Comparison of ENCODE assay signal across 1 cellular context in the genomic region with DNA sequence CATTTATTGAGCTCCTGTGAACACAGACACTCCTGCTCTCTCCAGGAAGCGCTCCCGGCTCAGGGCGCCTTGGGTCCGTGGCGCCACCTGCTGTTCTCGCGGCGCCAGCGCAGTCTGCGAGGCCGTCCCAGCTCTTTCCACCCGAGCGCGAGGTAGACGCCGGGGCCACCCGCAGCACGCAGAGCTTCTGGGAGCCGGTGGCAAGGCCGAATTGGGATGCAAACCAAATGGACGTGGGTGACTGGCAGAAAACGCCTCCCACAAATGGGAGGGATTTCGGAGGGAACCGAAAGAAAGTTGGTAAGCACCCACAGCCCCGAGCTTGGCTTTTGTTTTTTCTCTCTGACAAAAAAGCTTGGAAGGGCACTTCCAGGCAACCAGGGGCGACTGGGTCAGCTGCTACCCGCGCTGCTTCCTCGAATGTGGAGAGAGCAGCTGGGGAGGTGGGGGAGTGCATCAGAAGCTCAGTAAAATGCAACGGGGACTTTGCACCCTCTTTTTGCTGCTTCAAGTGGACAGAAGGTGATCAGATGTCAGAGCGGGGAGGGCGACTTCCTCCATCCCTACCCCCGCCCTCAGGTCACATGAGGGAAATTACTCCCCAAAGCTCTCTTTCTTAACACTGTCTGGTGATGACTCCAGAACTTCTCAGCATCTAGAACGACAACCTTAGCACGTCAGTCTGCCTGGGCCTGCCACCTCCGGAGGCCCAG.
TF ChIP-seq lines count a peak whose summit lies in the region.

No MANE protein-coding gene starts in this region.

TF ChIP-seq in HepG2, 621 proteins besides CTCF, POLR2A, EP300 and RAD21 (continued from another document and continues in another):
- TF ChIP-seq, protein P1, sequence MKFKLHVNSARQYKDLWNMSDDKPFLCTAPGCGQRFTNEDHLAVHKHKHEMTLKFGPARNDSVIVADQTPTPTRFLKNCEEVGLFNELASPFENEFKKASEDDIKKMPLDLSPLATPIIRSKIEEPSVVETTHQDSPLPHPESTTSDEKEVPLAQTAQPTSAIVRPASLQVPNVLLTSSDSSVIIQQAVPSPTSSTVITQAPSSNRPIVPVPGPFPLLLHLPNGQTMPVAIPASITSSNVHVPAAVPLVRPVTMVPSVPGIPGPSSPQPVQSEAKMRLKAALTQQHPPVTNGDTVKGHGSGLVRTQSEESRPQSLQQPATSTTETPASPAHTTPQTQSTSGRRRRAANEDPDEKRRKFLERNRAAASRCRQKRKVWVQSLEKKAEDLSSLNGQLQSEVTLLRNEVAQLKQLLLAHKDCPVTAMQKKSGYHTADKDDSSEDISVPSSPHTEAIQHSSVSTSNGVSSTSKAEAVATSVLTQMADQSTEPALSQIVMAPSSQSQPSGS (CRISPR knock-in tag; IDR thresholded peaks at IDR 0.05) = peak; percentile 71
- peak; percentile 75; the same call in 1 of the 2 replicates for TF ChIP-seq ZMYM2 (CRISPR knock-in tag; IDR thresholded peaks at IDR 0.05)
- no peak for TF ChIP-seq ZNF446 (CRISPR knock-in tag; IDR thresholded peaks at IDR 0.05)
- TF ChIP-seq SKI (IDR thresholded peaks at IDR 0.05; ENCODE audit: partially characterized antibody) = peak; percentile 83
- TF ChIP-seq, protein P2, sequence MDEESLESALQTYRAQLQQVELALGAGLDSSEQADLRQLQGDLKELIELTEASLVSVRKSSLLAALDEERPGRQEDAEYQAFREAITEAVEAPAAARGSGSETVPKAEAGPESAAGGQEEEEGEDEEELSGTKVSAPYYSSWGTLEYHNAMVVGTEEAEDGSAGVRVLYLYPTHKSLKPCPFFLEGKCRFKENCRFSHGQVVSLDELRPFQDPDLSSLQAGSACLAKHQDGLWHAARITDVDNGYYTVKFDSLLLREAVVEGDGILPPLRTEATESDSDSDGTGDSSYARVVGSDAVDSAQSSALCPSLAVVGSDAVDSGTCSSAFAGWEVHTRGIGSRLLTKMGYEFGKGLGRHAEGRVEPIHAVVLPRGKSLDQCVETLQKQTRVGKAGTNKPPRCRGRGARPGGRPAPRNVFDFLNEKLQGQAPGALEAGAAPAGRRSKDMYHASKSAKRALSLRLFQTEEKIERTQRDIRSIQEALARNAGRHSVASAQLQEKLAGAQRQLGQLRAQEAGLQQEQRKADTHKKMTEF (CRISPR knock-in tag; IDR thresholded peaks at IDR 0.05) = peak; percentile 84
- peak; percentile 71; the same call in 1 of the 2 replicates for TF ChIP-seq ZNF225 (CRISPR knock-in tag; IDR thresholded peaks at IDR 0.05)
- TF ChIP-seq, protein P3, sequence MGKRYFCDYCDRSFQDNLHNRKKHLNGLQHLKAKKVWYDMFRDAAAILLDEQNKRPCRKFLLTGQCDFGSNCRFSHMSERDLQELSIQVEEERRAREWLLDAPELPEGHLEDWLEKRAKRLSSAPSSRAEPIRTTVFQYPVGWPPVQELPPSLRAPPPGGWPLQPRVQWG (CRISPR knock-in tag; IDR thresholded peaks at IDR 0.05; ENCODE audit: borderline replicate concordance, low read depth) = no peak
- TF ChIP-seq JUND (CRISPR knock-in tag; IDR thresholded peaks at IDR 0.05) = no peak
- peak; percentile 82 for TF ChIP-seq MEF2D (CRISPR knock-in tag; IDR thresholded peaks at IDR 0.05)
- no peak for TF ChIP-seq ZNF484 (CRISPR knock-in tag; IDR thresholded peaks at IDR 0.05; ENCODE audit: borderline replicate concordance, low read depth)
- TF ChIP-seq, protein P4, sequence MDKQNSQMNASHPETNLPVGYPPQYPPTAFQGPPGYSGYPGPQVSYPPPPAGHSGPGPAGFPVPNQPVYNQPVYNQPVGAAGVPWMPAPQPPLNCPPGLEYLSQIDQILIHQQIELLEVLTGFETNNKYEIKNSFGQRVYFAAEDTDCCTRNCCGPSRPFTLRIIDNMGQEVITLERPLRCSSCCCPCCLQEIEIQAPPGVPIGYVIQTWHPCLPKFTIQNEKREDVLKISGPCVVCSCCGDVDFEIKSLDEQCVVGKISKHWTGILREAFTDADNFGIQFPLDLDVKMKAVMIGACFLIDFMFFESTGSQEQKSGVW (CRISPR knock-in tag; IDR thresholded peaks at IDR 0.05; ENCODE audit: borderline replicate concordance) = no peak
- TF ChIP-seq, protein P5, sequence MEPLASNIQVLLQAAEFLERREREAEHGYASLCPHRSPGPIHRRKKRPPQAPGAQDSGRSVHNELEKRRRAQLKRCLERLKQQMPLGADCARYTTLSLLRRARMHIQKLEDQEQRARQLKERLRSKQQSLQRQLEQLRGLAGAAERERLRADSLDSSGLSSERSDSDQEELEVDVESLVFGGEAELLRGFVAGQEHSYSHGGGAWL (CRISPR knock-in tag; IDR thresholded peaks at IDR 0.05) = peak; percentile 28; the same call in 1 of the 2 replicates
- no peak for TF ChIP-seq ZNF776 (CRISPR knock-in tag; IDR thresholded peaks at IDR 0.05)
- TF ChIP-seq CBX2 (IDR thresholded peaks at IDR 0.05; ENCODE audit: low read depth, low read length) = no peak
- TF ChIP-seq CBX2 (CRISPR knock-in tag; IDR thresholded peaks at IDR 0.05; ENCODE audit: low read depth) = no peak
- 0 out of 2 replicates have a peak, but pooled peaks have one; percentile 79 for TF ChIP-seq ZNF224 (CRISPR knock-in tag; IDR thresholded peaks at IDR 0.05)
- peak; percentile 50; the same call in 1 of the 2 replicates for TF ChIP-seq FOXK1 (CRISPR knock-in tag; IDR thresholded peaks at IDR 0.05; ENCODE audit: borderline replicate concordance, low read depth)
- TF ChIP-seq, protein P6, sequence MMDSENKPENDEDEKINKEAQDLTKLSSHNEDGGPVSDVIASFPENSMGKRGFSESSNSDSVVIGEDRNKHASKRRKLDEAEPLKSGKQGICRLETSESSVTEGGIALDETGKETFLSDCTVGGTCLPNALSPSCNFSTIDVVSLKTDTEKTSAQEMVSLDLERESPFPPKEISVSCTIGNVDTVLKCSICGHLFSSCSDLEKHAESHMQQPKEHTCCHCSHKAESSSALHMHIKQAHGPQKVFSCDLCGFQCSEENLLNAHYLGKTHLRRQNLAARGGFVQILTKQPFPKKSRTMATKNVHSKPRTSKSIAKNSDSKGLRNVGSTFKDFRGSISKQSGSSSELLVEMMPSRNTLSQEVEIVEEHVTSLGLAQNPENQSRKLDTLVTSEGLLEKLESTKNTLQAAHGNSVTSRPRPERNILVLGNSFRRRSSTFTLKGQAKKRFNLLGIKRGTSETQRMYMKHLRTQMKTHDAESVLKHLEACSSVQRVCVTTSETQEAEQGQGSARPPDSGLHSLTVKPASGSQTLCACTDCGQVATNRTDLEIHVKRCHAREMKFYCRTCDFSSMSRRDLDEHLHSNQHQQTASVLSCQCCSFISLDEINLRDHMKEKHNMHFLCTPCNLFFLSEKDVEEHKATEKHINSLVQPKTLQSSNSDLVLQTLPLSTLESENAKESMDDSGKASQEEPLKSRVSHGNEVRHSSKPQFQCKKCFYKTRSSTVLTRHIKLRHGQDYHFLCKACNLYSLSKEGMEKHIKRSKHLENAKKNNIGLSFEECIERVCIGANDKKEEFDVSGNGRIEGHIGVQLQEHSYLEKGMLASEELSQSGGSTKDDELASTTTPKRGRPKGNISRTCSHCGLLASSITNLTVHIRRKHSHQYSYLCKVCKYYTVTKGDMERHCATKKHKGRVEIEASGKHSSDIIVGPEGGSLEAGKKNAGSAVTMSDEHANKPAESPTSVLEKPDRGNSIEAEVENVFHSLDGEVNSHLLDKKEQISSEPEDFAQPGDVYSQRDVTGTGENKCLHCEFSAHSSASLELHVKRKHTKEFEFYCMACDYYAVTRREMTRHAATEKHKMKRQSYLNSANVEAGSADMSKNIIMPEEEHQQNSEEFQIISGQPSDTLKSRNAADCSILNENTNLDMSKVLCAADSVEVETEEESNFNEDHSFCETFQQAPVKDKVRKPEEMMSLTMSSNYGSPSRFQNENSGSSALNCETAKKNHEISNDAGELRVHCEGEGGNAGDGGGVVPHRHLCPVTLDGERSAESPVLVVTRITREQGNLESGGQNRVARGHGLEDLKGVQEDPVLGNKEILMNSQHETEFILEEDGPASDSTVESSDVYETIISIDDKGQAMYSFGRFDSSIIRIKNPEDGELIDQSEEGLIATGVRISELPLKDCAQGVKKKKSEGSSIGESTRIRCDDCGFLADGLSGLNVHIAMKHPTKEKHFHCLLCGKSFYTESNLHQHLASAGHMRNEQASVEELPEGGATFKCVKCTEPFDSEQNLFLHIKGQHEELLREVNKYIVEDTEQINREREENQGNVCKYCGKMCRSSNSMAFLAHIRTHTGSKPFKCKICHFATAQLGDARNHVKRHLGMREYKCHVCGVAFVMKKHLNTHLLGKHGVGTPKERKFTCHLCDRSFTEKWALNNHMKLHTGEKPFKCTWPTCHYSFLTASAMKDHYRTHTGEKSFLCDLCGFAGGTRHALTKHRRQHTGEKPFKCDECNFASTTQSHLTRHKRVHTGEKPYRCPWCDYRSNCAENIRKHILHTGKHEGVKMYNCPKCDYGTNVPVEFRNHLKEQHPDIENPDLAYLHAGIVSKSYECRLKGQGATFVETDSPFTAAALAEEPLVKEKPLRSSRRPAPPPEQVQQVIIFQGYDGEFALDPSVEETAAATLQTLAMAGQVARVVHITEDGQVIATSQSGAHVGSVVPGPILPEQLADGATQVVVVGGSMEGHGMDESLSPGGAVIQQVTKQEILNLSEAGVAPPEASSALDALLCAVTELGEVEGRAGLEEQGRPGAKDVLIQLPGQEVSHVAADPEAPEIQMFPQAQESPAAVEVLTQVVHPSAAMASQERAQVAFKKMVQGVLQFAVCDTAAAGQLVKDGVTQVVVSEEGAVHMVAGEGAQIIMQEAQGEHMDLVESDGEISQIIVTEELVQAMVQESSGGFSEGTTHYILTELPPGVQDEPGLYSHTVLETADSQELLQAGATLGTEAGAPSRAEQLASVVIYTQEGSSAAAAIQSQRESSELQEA (CRISPR knock-in tag; IDR thresholded peaks at IDR 0.05; ENCODE audit: not compliant biosample characterization) = no peak
- peak; percentile 51; the same call in 1 of the 2 replicates for TF ChIP-seq PPARG (CRISPR knock-in tag; conservative IDR thresholded peaks at IDR 0.05)
- TF ChIP-seq, protein P7, sequence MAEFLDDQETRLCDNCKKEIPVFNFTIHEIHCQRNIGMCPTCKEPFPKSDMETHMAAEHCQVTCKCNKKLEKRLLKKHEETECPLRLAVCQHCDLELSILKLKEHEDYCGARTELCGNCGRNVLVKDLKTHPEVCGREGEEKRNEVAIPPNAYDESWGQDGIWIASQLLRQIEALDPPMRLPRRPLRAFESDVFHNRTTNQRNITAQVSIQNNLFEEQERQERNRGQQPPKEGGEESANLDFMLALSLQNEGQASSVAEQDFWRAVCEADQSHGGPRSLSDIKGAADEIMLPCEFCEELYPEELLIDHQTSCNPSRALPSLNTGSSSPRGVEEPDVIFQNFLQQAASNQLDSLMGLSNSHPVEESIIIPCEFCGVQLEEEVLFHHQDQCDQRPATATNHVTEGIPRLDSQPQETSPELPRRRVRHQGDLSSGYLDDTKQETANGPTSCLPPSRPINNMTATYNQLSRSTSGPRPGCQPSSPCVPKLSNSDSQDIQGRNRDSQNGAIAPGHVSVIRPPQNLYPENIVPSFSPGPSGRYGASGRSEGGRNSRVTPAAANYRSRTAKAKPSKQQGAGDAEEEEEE (CRISPR knock-in tag; IDR thresholded peaks at IDR 0.05; ENCODE audit: borderline replicate concordance) = no peak
- TF ChIP-seq, protein P8, sequence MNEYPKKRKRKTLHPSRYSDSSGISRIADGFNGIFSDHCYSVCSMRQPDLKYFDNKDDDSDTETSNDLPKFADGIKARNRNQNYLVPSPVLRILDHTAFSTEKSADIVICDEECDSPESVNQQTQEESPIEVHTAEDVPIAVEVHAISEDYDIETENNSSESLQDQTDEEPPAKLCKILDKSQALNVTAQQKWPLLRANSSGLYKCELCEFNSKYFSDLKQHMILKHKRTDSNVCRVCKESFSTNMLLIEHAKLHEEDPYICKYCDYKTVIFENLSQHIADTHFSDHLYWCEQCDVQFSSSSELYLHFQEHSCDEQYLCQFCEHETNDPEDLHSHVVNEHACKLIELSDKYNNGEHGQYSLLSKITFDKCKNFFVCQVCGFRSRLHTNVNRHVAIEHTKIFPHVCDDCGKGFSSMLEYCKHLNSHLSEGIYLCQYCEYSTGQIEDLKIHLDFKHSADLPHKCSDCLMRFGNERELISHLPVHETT (CRISPR knock-in tag; conservative IDR thresholded peaks at IDR 0.05) = peak; percentile 61; the same call in 1 of the 2 replicates
- TF ChIP-seq, protein P9, sequence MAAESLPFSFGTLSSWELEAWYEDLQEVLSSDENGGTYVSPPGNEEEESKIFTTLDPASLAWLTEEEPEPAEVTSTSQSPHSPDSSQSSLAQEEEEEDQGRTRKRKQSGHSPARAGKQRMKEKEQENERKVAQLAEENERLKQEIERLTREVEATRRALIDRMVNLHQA (CRISPR knock-in tag; IDR thresholded peaks at IDR 0.05) = no peak
- TF ChIP-seq, protein P10, sequence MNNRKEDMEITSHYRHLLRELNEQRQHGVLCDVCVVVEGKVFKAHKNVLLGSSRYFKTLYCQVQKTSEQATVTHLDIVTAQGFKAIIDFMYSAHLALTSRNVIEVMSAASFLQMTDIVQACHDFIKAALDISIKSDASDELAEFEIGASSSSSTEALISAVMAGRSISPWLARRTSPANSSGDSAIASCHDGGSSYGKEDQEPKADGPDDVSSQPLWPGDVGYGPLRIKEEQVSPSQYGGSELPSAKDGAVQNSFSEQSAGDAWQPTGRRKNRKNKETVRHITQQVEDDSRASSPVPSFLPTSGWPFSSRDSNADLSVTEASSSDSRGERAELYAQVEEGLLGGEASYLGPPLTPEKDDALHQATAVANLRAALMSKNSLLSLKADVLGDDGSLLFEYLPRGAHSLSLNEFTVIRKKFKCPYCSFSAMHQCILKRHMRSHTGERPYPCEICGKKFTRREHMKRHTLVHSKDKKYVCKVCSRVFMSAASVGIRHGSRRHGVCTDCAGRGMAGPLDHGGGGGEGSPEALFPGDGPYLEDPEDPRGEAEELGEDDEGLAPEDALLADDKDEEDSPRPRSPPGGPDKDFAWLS (CRISPR knock-in tag; IDR thresholded peaks at IDR 0.05; ENCODE audit: borderline replicate concordance) = no peak
- TF ChIP-seq, protein P11, sequence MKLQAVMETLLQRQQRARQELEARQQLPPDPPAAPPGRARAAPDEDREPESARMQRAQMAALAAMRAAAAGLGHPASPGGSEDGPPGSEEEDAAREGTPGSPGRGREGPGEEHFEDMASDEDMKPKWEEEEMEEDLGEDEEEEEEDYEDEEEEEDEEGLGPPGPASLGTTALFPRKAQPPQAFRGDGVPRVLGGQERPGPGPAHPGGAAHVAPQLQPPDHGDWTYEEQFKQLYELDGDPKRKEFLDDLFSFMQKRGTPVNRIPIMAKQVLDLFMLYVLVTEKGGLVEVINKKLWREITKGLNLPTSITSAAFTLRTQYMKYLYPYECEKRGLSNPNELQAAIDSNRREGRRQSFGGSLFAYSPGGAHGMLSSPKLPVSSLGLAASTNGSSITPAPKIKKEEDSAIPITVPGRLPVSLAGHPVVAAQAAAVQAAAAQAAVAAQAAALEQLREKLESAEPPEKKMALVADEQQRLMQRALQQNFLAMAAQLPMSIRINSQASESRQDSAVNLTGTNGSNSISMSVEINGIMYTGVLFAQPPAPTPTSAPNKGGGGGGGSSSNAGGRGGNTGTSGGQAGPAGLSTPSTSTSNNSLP (IDR thresholded peaks at IDR 0.05; ENCODE audit: low read depth, low read length) = peak; percentile 74
- peak; percentile 96 for TF ChIP-seq ZSCAN29 (CRISPR knock-in tag; conservative IDR thresholded peaks at IDR 0.05)
- TF ChIP-seq, protein P12, sequence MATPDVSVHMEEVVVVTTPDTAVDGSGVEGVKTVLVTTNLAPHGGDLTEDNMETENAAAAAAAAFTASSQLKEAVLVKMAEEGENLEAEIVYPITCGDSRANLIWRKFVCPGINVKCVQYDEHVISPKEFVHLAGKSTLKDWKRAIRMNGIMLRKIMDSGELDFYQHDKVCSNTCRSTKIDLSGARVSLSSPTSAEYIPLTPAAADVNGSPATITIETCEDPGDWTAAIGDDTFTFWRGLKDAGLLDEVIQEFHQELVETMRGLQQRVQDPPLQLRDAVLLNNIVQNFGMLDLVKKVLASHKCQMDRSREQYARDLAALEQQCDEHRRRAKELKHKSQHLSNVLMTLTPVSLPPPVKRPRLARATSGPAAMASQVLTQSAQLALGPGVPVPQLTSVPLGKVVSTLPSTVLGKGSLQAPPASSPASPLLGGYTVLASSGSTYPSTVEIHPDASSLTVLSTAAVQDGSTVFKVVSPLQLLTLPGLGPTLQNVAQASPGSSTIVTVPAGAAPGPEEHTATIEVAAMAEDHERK (CRISPR knock-in tag; IDR thresholded peaks at IDR 0.05; ENCODE audit: low read depth) = no peak
- TF ChIP-seq ZSCAN21 (CRISPR knock-in tag; IDR thresholded peaks at IDR 0.05; ENCODE audit: borderline replicate concordance) = peak; percentile 20; the same call in 1 of the 2 replicates
